ENCODE assay signal across 23 cellular contexts in genomic region chr11:77141475-77141874, GRCh38. TPM values are rescaled to one million over a fixed set of nuclear protein-coding genes. Genes with fewer than 3 reads are reported as not detected.
"Had no signal": no experiment of that assay in that cellular context is flagged by ENCODE, and none has a peak within 500 bp of the region (broad histone marks: within the 10 kb centered on the region; RNA-seq: fewer than 3 reads in every experiment).

No MANE protein-coding gene starts in this region.

- H3K9me3 Mint-ChIP-seq: activated B cell treated with CpG ODN at 0.5 μM for 24 hours; activated naive CD8-positive, alpha-beta T cell treated with anti-CD3 and anti-CD28 coated beads for 36 hours; activated T-cell treated with anti-CD3 and anti-CD28 coated beads, Interleukin-2, amount 50 U/mL, for 4 hours; central memory CD8-positive, alpha-beta T cell; nephron progenitor cell had no signal

- H3K36me3 Mint-ChIP-seq: activated naive CD8-positive, alpha-beta T cell treated with anti-CD3 and anti-CD28 coated beads for 36 hours had no signal

- H3K4me1 ChIP-seq: breast epithelium, lower lobe of right lung had no signal

- DNase-seq: activated B cell treated with CpG ODN at 0.5 μM for 24 hours; activated CD4-positive, alpha-beta T cell treated with anti-CD3 and anti-CD28 coated beads for 4 hours; activated CD4-positive, alpha-beta T cell treated with anti-CD3 and anti-CD28 coated beads, Interleukin-2, amount 50 U/mL, for 48 hours; activated CD8-positive, alpha-beta memory T cell treated with anti-CD3 and anti-CD28 coated beads, Interleukin-2, amount 50 U/mL, for 48 hours; activated naive CD4-positive, alpha-beta T cell treated with Interleukin-2 at 50 U/mL for 16 hours; activated T-cell treated with anti-CD3 and anti-CD28 coated beads, Interleukin-2, amount 50 U/mL, for 4 hours; esophagus squamous epithelium; head of caudate nucleus; lower lobe of right lung; mesendoderm; nephron progenitor cell; stimulated activated naive CD4-positive, alpha-beta T cell; testis; upper lobe of left lung had no signal

- H3K9me3 ChIP-seq: breast epithelium, esophagus squamous epithelium, gastroesophageal sphincter, lower lobe of right lung, mucosa of descending colon, testis, upper lobe of left lung had no signal

- H3K4me3 Mint-ChIP-seq: activated B cell treated with CpG ODN at 0.5 μM for 24 hours; activated naive CD8-positive, alpha-beta T cell treated with anti-CD3 and anti-CD28 coated beads for 36 hours; activated T-cell treated with anti-CD3 and anti-CD28 coated beads, Interleukin-2, amount 50 U/mL, for 4 hours; central memory CD8-positive, alpha-beta T cell; nephron progenitor cell had no signal

- H3K27ac ChIP-seq: breast epithelium, gastroesophageal sphincter, lower lobe of right lung, upper lobe of left lung had no signal

- ATAC-seq: gastroesophageal sphincter, sciatic nerve had no signal

- H3K27ac Mint-ChIP-seq: activated B cell treated with CpG ODN at 0.5 μM for 24 hours; activated naive CD8-positive, alpha-beta T cell treated with anti-CD3 and anti-CD28 coated beads for 36 hours had no signal

- H3K27me3 ChIP-seq: testis had no signal

- H3K36me3 ChIP-seq: breast epithelium, esophagus squamous epithelium, gastroesophageal sphincter, lower lobe of right lung, upper lobe of left lung had no signal

- H3K27me3 Mint-ChIP-seq: central memory CD8-positive, alpha-beta T cell had no signal

- H3K4me3 ChIP-seq: breast epithelium, coronary artery, esophagus squamous epithelium, gastroesophageal sphincter, lower lobe of right lung, mucosa of descending colon, testis, upper lobe of left lung had no signal

RNA-seq across cellular contexts. Expression of gene OMP, which starts 38.8 kb away (rescaled TPM):
- total RNA-seq: activated B cell treated with CpG ODN at 0.5 μM for 24 hours; activated CD8-positive, alpha-beta memory T cell treated with anti-CD3 and anti-CD28 coated beads for 36 hours; activated naive CD8-positive, alpha-beta T cell treated with anti-CD3 and anti-CD28 coated beads for 36 hours; activated T-cell treated with anti-CD3 and anti-CD28 coated beads, Interleukin-2, amount 50 U/mL, for 4 hours; breast epithelium; gastroesophageal sphincter; lower lobe of right lung had no signal
- polyA plus RNA-seq: keratinocyte had no signal
